21 cellular contexts compared by ENCODE assay signal in genomic region chr17:20924306-20924705, GRCh38.
A peak's percentile ranks its signal among the peaks of the same experiment; 100 is the strongest.
DNase-seq lines count a peak whose midpoint lies in the region; ATAC-seq, FAIRE-seq and TF ChIP-seq lines count a peak whose summit lies in the region.
"Had no signal": no experiment of that assay in that cellular context is flagged by ENCODE, and none has a peak within 500 bp of the region (broad histone marks: within the 10 kb centered on the region; RNA-seq: fewer than 3 reads in every experiment).

No MANE protein-coding gene starts in this region.

- peak; percentile 15 for FAIRE-seq in GM18507 (lab: Jason Lieb, UNC)
- peak; percentile 35 for FAIRE-seq in endothelial cell of umbilical vein (lab: Jason Lieb, UNC)

- peak overlapping the region; percentile 87 for H3K27ac Mint-ChIP-seq in neural progenitor cell
- H3K27ac Mint-ChIP-seq: B cell; CD4-positive, alpha-beta T cell; HFFc6 had no signal

- intact Hi-C loops in endothelial cell of umbilical vein (cut with micrococcal nuclease), result no loop called here
- intact Hi-C loops in spleen (cut with DNase I; ENCODE audit: low total_unique reads), result no loop called here

- POLR2A ChIA-PET in HEK293T (lab: Yijun Ruan, JAX), result no interaction called here
- POLR2A ChIA-PET in endothelial cell of umbilical vein (lab: Charles Lee), result no interaction called here

- no peaks in the 10 kb centered on the region for H3K36me3 ChIP-seq in endothelial cell of umbilical vein (ENCODE audit: control insufficient read depth in 2 of 2, extremely low read depth in 1 of 2, insufficient read depth in 2 of 2, low read length in 2 of 2)
- H3K36me3 ChIP-seq in neural progenitor cell, result no peaks in the 10 kb centered on the region
- H3K36me3 ChIP-seq in spleen, result no peaks in the 10 kb centered on the region
- H3K36me3 ChIP-seq: Peyer's patch had no signal

- ATAC-seq in HG03354 (IDR thresholded peaks at IDR 0.05; ENCODE audit: poor library complexity, severe bottlenecking, unreplicated experiment), result no peak

- H4K20me1 ChIP-seq in endothelial cell of umbilical vein (replicated peaks; ENCODE audit: control insufficient read depth, extremely low read depth, insufficient read depth, low read length) (no peaks in the 10 kb centered on the region), neural progenitor cell (ENCODE audit: low read depth) (peaks cover 78% of the 10 kb centered on the region)

- peaks cover 13% of the 10 kb centered on the region for H3F3A ChIP-seq in neural progenitor cell (ENCODE audit: low read depth)

- H3K9me3 Mint-ChIP-seq in neural progenitor cell, result no peaks in the 10 kb centered on the region
- H3K9me3 Mint-ChIP-seq: CD4-positive, alpha-beta T cell; HFFc6 had no signal

- no peaks in the 10 kb centered on the region for H3K27me3 Mint-ChIP-seq in neural progenitor cell (ENCODE audit: insufficient read depth, low read depth)

- no peak overlapping the region for H3K4me3 ChIP-seq in endothelial cell of umbilical vein (replicated peaks in 1 of 3; ENCODE audit: insufficient read depth in 1 of 3, low read depth in 1 of 3, low read length in 3 of 3)
- H3K4me3 ChIP-seq in neural progenitor cell, result no peak overlapping the region
- no peak overlapping the region for H3K4me3 ChIP-seq in spleen
- H3K4me3 ChIP-seq: GM23248, Peyer's patch had no signal

- WGBS in spleen, 5 donors, result 67 to 79% (median 74%) methylated on average over 5 of the region's 5 CpGs

- H3K4me1 Mint-ChIP-seq in neural progenitor cell, result peaks cover 15% of the 10 kb centered on the region

- no peaks in the 10 kb centered on the region for H3K9me1 ChIP-seq in endothelial cell of umbilical vein (replicated peaks; ENCODE audit: control insufficient read depth, extremely low read depth, insufficient read depth, low read length)

- H3K79me2 ChIP-seq in endothelial cell of umbilical vein (ENCODE audit: control insufficient read depth, insufficient read depth, low read length) (no peaks in the 10 kb centered on the region), neural progenitor cell (ENCODE audit: low read depth) (peaks cover 76% of the 10 kb centered on the region)

- no peak for TF ChIP-seq CTCF in endothelial cell of umbilical vein (IDR thresholded peaks at IDR 0.05; ENCODE audit: extremely low read depth in 1 of 2, insufficient read depth in 1 of 2, low read depth in 1 of 2, low read length in 2 of 2)
- TF ChIP-seq CTCF in neural progenitor cell (IDR thresholded peaks at IDR 0.05), result no peak
- no peak for TF ChIP-seq CTCF in spleen (IDR thresholded peaks at IDR 0.05 in 8 of 11, conservative IDR thresholded peaks at IDR 0.05 in 3 of 11)

- H3K36me3 Mint-ChIP-seq in neural progenitor cell, result peaks cover 15% of the 10 kb centered on the region

- no TSS peak for BruUV-seq in endothelial cell of umbilical vein (replicated peaks; lab: Mats Ljungman, UMichigan)

- CTCF ChIA-PET in HEK293T (lab: Yijun Ruan, JAX) (no interaction called here), endothelial cell of umbilical vein (lab: Charles Lee) (interaction anchor here (0.6 to 1.3 kb wide), 2 partner anchors 34 to 69 kb away, joined by 3 to 4 read pairs; no protein-coding TSS in a partner anchor)

- H2AFZ ChIP-seq in endothelial cell of umbilical vein (ENCODE audit: low read depth, low read length) (peak overlapping the region; percentile 46), neural progenitor cell (replicated peaks) (no peak overlapping the region)
- H2AFZ ChIP-seq: GM23248 had no signal

- TF ChIP-seq POLR2A in endothelial cell of umbilical vein (IDR thresholded peaks at IDR 0.05; ENCODE audit: low read depth, low read length) (no peak), spleen (IDR thresholded peaks at IDR 0.05) (no peak)

- H3K27me3 ChIP-seq in endothelial cell of umbilical vein (ENCODE audit: control insufficient read depth in 2 of 2, insufficient read depth in 2 of 2, low read length in 2 of 2), result no peaks in the 10 kb centered on the region
- H3K27me3 ChIP-seq in neural progenitor cell, result no peaks in the 10 kb centered on the region
- no peaks in the 10 kb centered on the region for H3K27me3 ChIP-seq in spleen (replicated peaks in 1 of 7)
- H3K27me3 ChIP-seq: Peyer's patch had no signal

- dilution Hi-C loops in endothelial cell of umbilical vein (cut with MboI; ENCODE audit: extremely low pct_ligation_motif_present, low sequenced_read_pairs), result no loop called here

- DNase-seq in GM18507 (ENCODE audit: extremely low spot score, insufficient read length, low read depth) (no peak), HEK293T (ENCODE audit: extremely low spot score) (no peak), endothelial cell of umbilical vein (ENCODE audit: low read depth, low spot score) (peak; percentile 70), neural progenitor cell (ENCODE audit: low spot score) (no peak), spleen (no peak)
- DNase-seq in stimulated activated CD4-positive, alpha-beta T cell treated with anti-CD3 and anti-CD28 coated beads, Interleukin-1b, Interleukin-23, amount 100 ng/mL, for 48 hours, result no peak
- DNase-seq: Calu3; CD4-positive, alpha-beta T cell; DND-41; GDM1; GM23248; HFFc6; KBM-7; NCI-H1048; NCI-H146; NCI-H345; NCI-H748 treated with DMSO at 0.1 percent for 48 hours; Peyer's patch; SHP77 had no signal

- H3K4me2 ChIP-seq in endothelial cell of umbilical vein (ENCODE audit: insufficient read depth, low read length) (no peak overlapping the region), neural progenitor cell (no peak overlapping the region)

- H3K4me1 ChIP-seq in endothelial cell of umbilical vein (ENCODE audit: control insufficient read depth, extremely low read depth, insufficient read depth, low read length) (no peaks in the 10 kb centered on the region), neural progenitor cell (peaks cover 5% of the 10 kb centered on the region), spleen (peaks cover 0 to 5% (median 0%) of the 10 kb centered on the region in 6 donors)
- H3K4me1 ChIP-seq: Peyer's patch had no signal

- no peak overlapping the region for H3K4me3 Mint-ChIP-seq in neural progenitor cell
- H3K4me3 Mint-ChIP-seq: B cell; CD4-positive, alpha-beta T cell; HFFc6 had no signal

- no peak overlapping the region for H3K27ac ChIP-seq in endothelial cell of umbilical vein (ENCODE audit: insufficient read depth, low read depth, low read length)
- H3K27ac ChIP-seq in neural progenitor cell, result no peak overlapping the region
- H3K27ac ChIP-seq in spleen, result no peak overlapping the region
- H3K27ac ChIP-seq: GM23248, Peyer's patch had no signal

- H3K9ac ChIP-seq in endothelial cell of umbilical vein (replicated peaks; ENCODE audit: extremely low read depth, insufficient read depth, low read length) (no peak overlapping the region), neural progenitor cell (no peak overlapping the region)
- H3K9ac ChIP-seq: GM23248 had no signal

- no peaks in the 10 kb centered on the region for H3K9me3 ChIP-seq in endothelial cell of umbilical vein (replicated peaks; ENCODE audit: control insufficient read depth, insufficient read depth, low read length)
- no peaks in the 10 kb centered on the region for H3K9me3 ChIP-seq in neural progenitor cell (ENCODE audit: low read depth)
- no peaks in the 10 kb centered on the region for H3K9me3 ChIP-seq in spleen
- H3K9me3 ChIP-seq: Peyer's patch had no signal

TF ChIP-seq in HEK293T, 16 proteins besides CTCF, POLR2A, EP300 and RAD21:
- no peak for TF ChIP-seq FOXM1 (IDR thresholded peaks at IDR 0.05; ENCODE audit: borderline replicate concordance)
- 0 out of 2 replicates have a peak, but pooled peaks have one; percentile 5 for TF ChIP-seq PKNOX1 (IDR thresholded peaks at IDR 0.05)

TF ChIP-seq in endothelial cell of umbilical vein, 7 proteins besides CTCF, POLR2A, EP300 and RAD21:
- TF ChIP-seq POLR2AphosphoS5 (IDR thresholded peaks at IDR 0.05; ENCODE audit: insufficient read depth, low read depth, low read length) (no peak), FOS (IDR thresholded peaks at IDR 0.05; ENCODE audit: borderline replicate concordance, insufficient read depth, low read length) (no peak), JUN (IDR thresholded peaks at IDR 0.05; ENCODE audit: borderline replicate concordance, insufficient read depth, insufficient read length, low read depth) (no peak), MAX (IDR thresholded peaks at IDR 0.05; ENCODE audit: insufficient read depth, insufficient read length) (no peak), EZH2 (IDR thresholded peaks at IDR 0.05; ENCODE audit: borderline replicate concordance, low read depth, low read length, severe bottlenecking) (no peak), GATA2 (IDR thresholded peaks at IDR 0.05; ENCODE audit: insufficient read depth, insufficient read length, low read depth, low read length) (no peak), MYC (IDR thresholded peaks at IDR 0.05; ENCODE audit: low read depth, low read length) (no peak)
TF ChIP-seq in endothelial cell of umbilical vein: peak in this region for 0.
